Comparison of ENCODE assay signal across 7 cellular contexts in the genomic region with DNA sequence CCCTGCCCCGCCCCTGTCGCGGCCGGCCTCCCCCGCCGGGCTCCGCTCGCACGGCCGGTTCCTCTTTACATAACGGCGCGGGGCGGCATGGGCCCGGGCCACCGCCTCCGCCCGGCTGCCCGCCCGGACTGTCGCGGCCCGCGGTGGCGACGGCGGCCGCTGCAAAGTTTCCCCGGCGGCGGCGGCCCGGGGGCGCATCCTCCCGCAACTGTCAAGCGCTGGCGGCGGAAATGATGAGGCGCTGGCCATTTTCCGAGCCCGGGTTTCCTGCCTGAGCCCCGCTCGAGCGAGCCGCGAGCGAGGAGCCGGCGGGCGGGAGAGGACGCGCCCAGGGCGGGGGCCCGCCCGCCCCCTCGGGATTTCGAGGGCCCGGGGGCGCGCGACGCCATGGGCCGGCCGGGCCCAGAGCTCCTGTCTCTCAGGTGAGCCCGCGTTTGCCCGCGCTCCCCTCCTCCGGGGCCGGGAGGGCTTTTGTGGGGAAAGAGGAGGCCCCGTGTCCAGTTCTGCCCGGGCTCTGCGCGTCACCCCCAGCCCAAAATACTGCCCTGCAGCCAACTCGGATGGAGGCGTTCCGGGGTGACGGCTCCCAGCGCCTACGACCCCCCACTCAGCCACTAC. TPM values are rescaled to one million over a fixed set of nuclear protein-coding genes. Genes with fewer than 3 reads are reported as not detected.
DNase-seq lines count a peak whose midpoint lies in the region; ATAC-seq and TF ChIP-seq lines count a peak whose summit lies in the region.

A gene (plus strand): TSS at position 68 of the 618 bp plus-strand sequence. CDS start 12,223 bp downstream, outside the sequence.

- peak within 1 kb of the TSS; percentile 93 to 97 for H3K27ac ChIP-seq in lung (ENCODE audit: low read depth in 1 of 2, low read length in 1 of 2)
- H3K27ac ChIP-seq in stomach: peak within 1 kb of the TSS; percentile 74 to 90 (median 87)

- no peak for TF ChIP-seq POLR2A in stomach (IDR thresholded peaks at IDR 0.05)

- peaks cover 4% of the 10 kb centered on the region for H3K27me3 Mint-ChIP-seq in T-helper 1 cell treated with Interleukin-12 subunit alpha and Interleukin-12 subunit beta and Interleukin-4 antibody, amounts not matched to agents 30 μg/mL and 1 μg/mL, for 36 hours (ENCODE audit: low read depth)
- no peaks in the 10 kb centered on the region for H3K27me3 Mint-ChIP-seq in central memory CD8-positive, alpha-beta T cell

- H3K4me1 Mint-ChIP-seq in T-helper 1 cell treated with Interleukin-12 subunit alpha and Interleukin-12 subunit beta and Interleukin-4 antibody, amounts not matched to agents 30 μg/mL and 1 μg/mL, for 36 hours (ENCODE audit: low read depth): peaks cover 47% of the 10 kb centered on the region
- H3K4me1 Mint-ChIP-seq in central memory CD8-positive, alpha-beta T cell: peaks cover 66% of the 10 kb centered on the region

- peaks cover 3% of the 10 kb centered on the region for H3K36me3 Mint-ChIP-seq in T-helper 1 cell treated with Interleukin-12 subunit alpha and Interleukin-12 subunit beta and Interleukin-4 antibody, amounts not matched to agents 30 μg/mL and 1 μg/mL, for 36 hours (ENCODE audit: low read depth)
- H3K36me3 Mint-ChIP-seq in central memory CD8-positive, alpha-beta T cell (ENCODE audit: insufficient read depth): peaks cover 10% of the 10 kb centered on the region

- ATAC-seq in GM19025 (IDR thresholded peaks at IDR 0.05; ENCODE audit: low read depth, unreplicated experiment) (peak; percentile 16), HG03060 (IDR thresholded peaks at IDR 0.05; ENCODE audit: low read depth, unreplicated experiment) (peak; percentile 1), lung (ENCODE audit: insufficient read depth, low FRiP score) (peak; percentile 2)
- ATAC-seq in central memory CD8-positive, alpha-beta T cell (replicated peaks; ENCODE audit: extremely low read depth, poor library complexity, severe bottlenecking): peak; percentile 52

- H3K36me3 ChIP-seq in lung (ENCODE audit: control insufficient read depth in 2 of 2, insufficient read depth in 2 of 2, low read length in 2 of 2): no peaks in the 10 kb centered on the region
- H3K36me3 ChIP-seq in stomach: no peaks in the 10 kb centered on the region

- H3K27ac Mint-ChIP-seq in T-helper 1 cell treated with Interleukin-12 subunit alpha and Interleukin-12 subunit beta and Interleukin-4 antibody, amounts not matched to agents 30 μg/mL and 1 μg/mL, for 36 hours: peak within 1 kb of the TSS; percentile 93
- H3K27ac Mint-ChIP-seq in central memory CD8-positive, alpha-beta T cell (ENCODE audit: low read depth): peak within 1 kb of the TSS; percentile 88

- DNase-seq in central memory CD8-positive, alpha-beta T cell (ENCODE audit: low spot score in 2 of 2): peak; percentile 74 to 78
- DNase-seq in lung (ENCODE audit: low spot score) (no peak), stomach (no peak), midbrain (lab: John Stamatoyannopoulos, UW) (no peak)

- TF ChIP-seq EP300 in stomach (IDR thresholded peaks at IDR 0.05): no peak

- H3K4me3 Mint-ChIP-seq in T-helper 1 cell treated with Interleukin-12 subunit alpha and Interleukin-12 subunit beta and Interleukin-4 antibody, amounts not matched to agents 30 μg/mL and 1 μg/mL, for 36 hours: peak within 1 kb of the TSS; percentile 92
- peak within 1 kb of the TSS; percentile 76 for H3K4me3 Mint-ChIP-seq in central memory CD8-positive, alpha-beta T cell

- H3K4me3 ChIP-seq in lung (peak within 1 kb of the TSS; percentile 95), stomach (peak within 1 kb of the TSS; percentile 79 to 83 (median 82))

- TF ChIP-seq CTCF in lung (IDR thresholded peaks at IDR 0.05; ENCODE audit: control extremely low read depth, extremely low read depth): no peak
- no peak for TF ChIP-seq CTCF in stomach (IDR thresholded peaks at IDR 0.05)

- H3K4me1 ChIP-seq in lung (ENCODE audit: control insufficient read depth in 2 of 2, insufficient read depth in 2 of 2, low read length in 2 of 2) (peaks cover 7 to 22% of the 10 kb centered on the region in 2 donors), stomach (peaks cover 62 to 80% (median 76%) of the 10 kb centered on the region in 4 donors)

- 0 to 1% methylated on average over 47 to 80 of the region's 80 CpGs for WGBS in lung, 2 donors
- 0 to 2% (median 1%) methylated on average over 10 to 80 of the region's 80 CpGs; no CpG with 5 or more reads in 1 of the 5 donors for WGBS in stomach, 5 donors

- no peaks in the 10 kb centered on the region for H3K9me3 Mint-ChIP-seq in T-helper 1 cell treated with Interleukin-12 subunit alpha and Interleukin-12 subunit beta and Interleukin-4 antibody, amounts not matched to agents 30 μg/mL and 1 μg/mL, for 36 hours
- H3K9me3 Mint-ChIP-seq in central memory CD8-positive, alpha-beta T cell: no peaks in the 10 kb centered on the region

- H3K27me3 ChIP-seq in lung (ENCODE audit: control insufficient read depth, insufficient read depth) (no peaks in the 10 kb centered on the region), stomach (no peaks in the 10 kb centered on the region)

- no peaks in the 10 kb centered on the region for H3K9me3 ChIP-seq in lung (ENCODE audit: control insufficient read depth in 2 of 2, insufficient read depth in 1 of 2, low read length in 1 of 2)
- H3K9me3 ChIP-seq in stomach: no peaks in the 10 kb centered on the region

- intact Hi-C loops in stomach (cut with DNase I; ENCODE audit: low total_unique reads): no loop called here

RNA-seq across cellular contexts. Expression of the gene that starts here (rescaled TPM):
- 10 to 100 TPM; 16.2 to 46.0 TPM for total RNA-seq in lung
- polyA plus RNA-seq in lung: 10 to 100 TPM in 1 of 2 donors, 1 to 10 TPM in 1; 9.6 to 19.6 TPM
- total RNA-seq in stomach: 10 to 100 TPM in 2 of 5 donors, 1 to 10 TPM in 3; 5.3 to 21.7 (median 9.8) TPM
- 1 to 10 TPM; 2.5 to 8.1 (median 7.3) TPM for polyA plus RNA-seq in stomach

Comparison
In these comparisons a context has a peak if more than half of its experiments do, and no peak if none do; other contexts are left out.
1. ATAC-seq: peak in every context shown above with its lines; median percentile 52 in central memory CD8-positive, alpha-beta T cell; 16 in GM19025; 2 in lung; 1 in HG03060.
2. DNase-seq: peak in central memory CD8-positive, alpha-beta T cell (2 of 2); none in lung (single experiment), stomach (single experiment) and midbrain (single experiment).